2 cellular contexts compared by ENCODE assay signal in the genomic region with DNA sequence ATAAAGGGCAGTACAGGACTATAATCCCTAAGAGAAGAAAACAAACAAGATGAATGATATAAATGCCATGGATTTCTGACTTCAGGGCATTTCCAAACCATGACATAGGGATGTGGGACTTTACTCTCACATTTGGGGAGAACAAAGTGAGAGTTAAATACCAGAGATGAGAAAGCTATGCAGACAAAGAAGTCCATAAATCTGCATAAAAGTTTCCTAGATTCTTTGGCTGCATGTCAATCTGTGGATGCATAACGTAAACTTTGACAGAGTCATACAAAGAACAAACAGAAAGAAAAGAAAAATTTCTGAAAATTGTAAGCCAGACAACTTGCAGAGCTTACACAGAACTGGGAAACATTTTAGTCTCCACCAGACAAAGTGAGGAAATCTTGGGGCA.
TF ChIP-seq lines count a peak whose summit lies in the region.

No MANE protein-coding gene starts in this region.

TF ChIP-seq in H1, 55 proteins besides CTCF, POLR2A, EP300 and RAD21:
- TF ChIP-seq FOSL1 (IDR thresholded peaks at IDR 0.05; ENCODE audit: insufficient read depth, low read depth, low read length) (no peak), TEAD4 (IDR thresholded peaks at IDR 0.05; ENCODE audit: low read depth, low read length) (no peak), MAX (IDR thresholded peaks at IDR 0.05) (no peak)

TF ChIP-seq in SK-N-SH, 30 proteins besides CTCF, POLR2A, EP300 and RAD21:
- TF ChIP-seq USF2 (IDR thresholded peaks at IDR 0.05; ENCODE audit: borderline replicate concordance, low read depth, low read length) (no peak), RXRA (IDR thresholded peaks at IDR 0.05; ENCODE audit: borderline replicate concordance, low read depth) (no peak), CHD2 (IDR thresholded peaks at IDR 0.05; ENCODE audit: low read length, partially characterized antibody) (no peak), SIN3A (IDR thresholded peaks at IDR 0.05; ENCODE audit: borderline replicate concordance, low read depth, low read length) (no peak), FOXM1 (IDR thresholded peaks at IDR 0.05; ENCODE audit: low read depth) (no peak), MAX (IDR thresholded peaks at IDR 0.05; ENCODE audit: low read depth) (no peak), GATA2 (CRISPR knock-in tag; IDR thresholded peaks at IDR 0.05) (no peak), SMC3 (IDR thresholded peaks at IDR 0.05; ENCODE audit: low read depth, low read length) (no peak), RCOR1 (IDR thresholded peaks at IDR 0.05; ENCODE audit: low read length) (no peak), TEAD4 (IDR thresholded peaks at IDR 0.05; ENCODE audit: borderline replicate concordance, insufficient read depth) (no peak), USF1 (IDR thresholded peaks at IDR 0.05; ENCODE audit: borderline replicate concordance, low read depth) (no peak), MXI1 (IDR thresholded peaks at IDR 0.05; ENCODE audit: low read depth, low read length) (no peak), EZH2phosphoT487 (IDR thresholded peaks at IDR 0.05; ENCODE audit: borderline replicate concordance, low read depth) (no peak), MEF2A (IDR thresholded peaks at IDR 0.05; ENCODE audit: borderline replicate concordance, low read depth) (no peak), IRF3 (IDR thresholded peaks at IDR 0.05; ENCODE audit: low read depth, low read length) (no peak), YY1 (IDR thresholded peaks at IDR 0.05; ENCODE audit: low read depth) (no peak), POLR2AphosphoS5 (IDR thresholded peaks at IDR 0.05; ENCODE audit: low read depth, low read length) (no peak), ELF1 (IDR thresholded peaks at IDR 0.05) (no peak)
- TF ChIP-seq, protein P1, sequence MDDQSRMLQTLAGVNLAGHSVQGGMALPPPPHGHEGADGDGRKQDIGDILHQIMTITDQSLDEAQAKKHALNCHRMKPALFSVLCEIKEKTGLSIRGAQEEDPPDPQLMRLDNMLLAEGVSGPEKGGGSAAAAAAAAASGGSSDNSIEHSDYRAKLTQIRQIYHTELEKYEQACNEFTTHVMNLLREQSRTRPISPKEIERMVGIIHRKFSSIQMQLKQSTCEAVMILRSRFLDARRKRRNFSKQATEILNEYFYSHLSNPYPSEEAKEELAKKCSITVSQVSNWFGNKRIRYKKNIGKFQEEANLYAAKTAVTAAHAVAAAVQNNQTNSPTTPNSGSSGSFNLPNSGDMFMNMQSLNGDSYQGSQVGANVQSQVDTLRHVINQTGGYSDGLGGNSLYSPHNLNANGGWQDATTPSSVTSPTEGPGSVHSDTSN (IDR thresholded peaks at IDR 0.05) = no peak
